In the genomic region with DNA sequence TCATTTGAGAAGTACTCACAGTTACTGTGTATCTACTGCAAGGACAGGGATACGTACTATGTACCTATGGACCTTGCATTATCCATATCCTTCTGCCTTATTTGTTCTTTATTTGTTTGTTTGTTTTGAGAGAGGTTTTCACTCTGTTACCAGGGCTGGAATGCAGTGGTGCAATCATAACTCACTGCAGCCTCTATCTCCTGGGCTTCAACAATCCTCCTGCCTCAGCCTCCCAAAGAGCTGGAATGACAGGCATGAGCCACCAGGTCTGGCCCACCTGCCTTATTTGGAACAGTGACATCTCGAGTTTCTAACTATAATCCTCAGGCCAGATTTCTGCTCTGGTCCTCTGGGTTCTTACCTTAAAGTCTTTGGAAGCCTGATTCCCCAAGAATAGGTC, we compare ENCODE assay signal across 11 cellular contexts.
"Had no signal": no experiment of that assay in that cellular context is flagged by ENCODE, and none has a peak within 500 bp of the region (broad histone marks: within the 10 kb centered on the region; RNA-seq: fewer than 3 reads in every experiment).

No MANE protein-coding gene starts in this region.

- H3K36me3 ChIP-seq: HAP-1 had no signal

- FAIRE-seq: H1, H54 had no signal

- H2AFZ ChIP-seq: GM23248, GM23338 had no signal

- ATAC-seq: GM23338, HCT116 had no signal

- DNase-seq: GM23248, GOT3, H7, H9, HCEC 1CT, HFFc6 had no signal

- H3K9me3 ChIP-seq: HAP-1 had no signal

- H3K4me2 ChIP-seq: GM23338 had no signal

- H3K27ac ChIP-seq: GM23248 had no signal

- H3K4me3 ChIP-seq: GM23248, GM23338, HAP-1 had no signal

- H3K9ac ChIP-seq: GM23248 had no signal
